In the genomic region with DNA sequence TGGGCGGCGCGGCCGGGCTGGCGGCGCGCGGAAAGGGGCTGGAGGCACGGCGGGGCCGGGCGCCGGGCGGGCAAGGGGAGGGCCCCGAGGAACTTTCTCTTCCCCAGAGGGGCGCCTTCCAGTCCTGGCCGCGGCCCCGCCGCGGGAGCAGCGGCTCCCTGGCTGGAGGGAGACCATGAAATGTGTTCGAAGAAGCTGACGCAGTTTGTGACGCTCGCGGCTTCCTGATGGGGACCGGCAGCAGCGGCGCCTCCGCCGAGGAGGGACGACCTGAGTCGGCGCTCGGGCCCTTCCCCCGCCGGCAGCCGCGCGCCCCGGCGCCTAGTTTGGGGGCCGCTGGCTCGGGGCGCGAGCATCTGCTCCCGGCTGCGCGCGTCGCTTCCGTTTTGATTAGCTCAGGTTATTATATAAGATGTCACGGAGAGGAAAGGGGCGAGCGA, we compare ENCODE assay signal across 8 cellular contexts. TPM values are rescaled to one million over a fixed set of nuclear protein-coding genes. Genes with fewer than 3 reads are reported as not detected.
DNase-seq lines count a peak whose midpoint lies in the region; ATAC-seq and TF ChIP-seq lines count a peak whose summit lies in the region.

No MANE protein-coding gene starts in this region.

- in situ Hi-C loops in GM23248 (cut with MboI): no loop called here

- peak overlapping the region; percentile 89 for H3K27ac ChIP-seq in GM23248
- H3K27ac ChIP-seq in layer of hippocampus (ENCODE audit: low read depth, low read length): peak overlapping the region; percentile 87

- no peak for TF ChIP-seq CTCF in GM12864 (IDR thresholded peaks at IDR 0.05; ENCODE audit: low read depth, low read length, missing control alignments)

- peak overlapping the region; percentile 71 for H3K4me2 ChIP-seq in GM23248 (ENCODE audit: unreplicated experiment)

- peaks cover 43% of the 10 kb centered on the region for H3K79me2 ChIP-seq in GM23248 (ENCODE audit: insufficient read depth)

- WGBS in GM23248 (ENCODE audit: low coverage in 1 of 2, low lambda C conversion rate in 2 of 2, missing lambda C conversion rate in 2 of 2), 2 experiments: 1% methylated on average over 43 to 50 of the region's 56 CpGs

- no peaks in the 10 kb centered on the region for H3K9me3 ChIP-seq in GM23248 (ENCODE audit: low read depth)

- H3K4me3 ChIP-seq in GM12864 (ENCODE audit: low read depth, low read length): peak overlapping the region; percentile 87
- peak overlapping the region; percentile 82 for H3K4me3 ChIP-seq in GM23248

- no peaks in the 10 kb centered on the region for H3K9me2 ChIP-seq in GM23248 (ENCODE audit: insufficient read depth)

- H3K4me1 ChIP-seq in GM23248 (ENCODE audit: insufficient read depth): peaks cover 7% of the 10 kb centered on the region; the same call in 1 of the 2 replicates

- H3K27me3 ChIP-seq in GM23248 (replicated peaks; ENCODE audit: insufficient read depth) (no peaks in the 10 kb centered on the region), layer of hippocampus (ENCODE audit: control insufficient read depth, insufficient read depth, low read length) (no peaks in the 10 kb centered on the region)

- peaks cover 16% of the 10 kb centered on the region for H3F3A ChIP-seq in GM23248 (ENCODE audit: insufficient read depth)

- no peaks in the 10 kb centered on the region for H3K36me3 ChIP-seq in GM23248 (ENCODE audit: low read depth)

- H4K20me1 ChIP-seq in GM23248 (ENCODE audit: insufficient read depth): no peaks in the 10 kb centered on the region

- peak overlapping the region; percentile 64 for H2AFZ ChIP-seq in GM23248

- peak; percentile 55 for ATAC-seq in activated CD4-positive, CD25-positive, alpha-beta regulatory T cell treated with anti-CD3 and anti-CD28 coated beads, Interleukin-2, amount 50 U/mL, for 24 hours

- DNase-seq in GM12864 (ENCODE audit: low read depth): no peak
- peak; percentile 79 for DNase-seq in GM23248
- peak; percentile 52 for DNase-seq in LoVo (ENCODE audit: low spot score)
- peak; percentile 58 for DNase-seq in cerebellar cortex (ENCODE audit: low spot score)
- peak; percentile 42 to 52 (median 46) for DNase-seq in stimulated activated CD4-positive, alpha-beta T cell treated with anti-CD3 and anti-CD28 coated beads, Interleukin-1b, Interleukin-23, amount 100 ng/mL, for 24 hours (ENCODE audit: low read depth in 4 of 4, low spot score in 1 of 4)
- DNase-seq in NCI-H1048 (lab: John Stamatoyannopoulos, UW): no peak

- peak overlapping the region; percentile 91 for H3K9ac ChIP-seq in GM23248

RNA-seq across cellular contexts. Expression of a gene that starts 57.2 kb away (rescaled TPM):
- 33.9 and 39.8 TPM in 2 replicates for total RNA-seq in GM23248 (2014; rRNA removed; shearing (Covaris generic))
- polyA plus RNA-seq in GM23248 (2016; fragmentation: Nextera tagmentation; extraction: Ambion mirVana): 23.5 and 26.7 TPM in 2 replicates

Comparison
In these comparisons a context has a peak if more than half of its experiments do, and no peak if none do; other contexts are left out.
1. DNase-seq: peak in GM23248 (single experiment), LoVo (single experiment), cerebellar cortex (single experiment) and stimulated activated CD4-positive, alpha-beta T cell treated with anti-CD3 and anti-CD28 coated beads, Interleukin-1b, Interleukin-23, amount 100 ng/mL, for 24 hours (4 of 4); none in GM12864 (single experiment) and NCI-H1048 (single experiment).